Comparison of ENCODE assay signal across 22 cellular contexts in the genomic region with DNA sequence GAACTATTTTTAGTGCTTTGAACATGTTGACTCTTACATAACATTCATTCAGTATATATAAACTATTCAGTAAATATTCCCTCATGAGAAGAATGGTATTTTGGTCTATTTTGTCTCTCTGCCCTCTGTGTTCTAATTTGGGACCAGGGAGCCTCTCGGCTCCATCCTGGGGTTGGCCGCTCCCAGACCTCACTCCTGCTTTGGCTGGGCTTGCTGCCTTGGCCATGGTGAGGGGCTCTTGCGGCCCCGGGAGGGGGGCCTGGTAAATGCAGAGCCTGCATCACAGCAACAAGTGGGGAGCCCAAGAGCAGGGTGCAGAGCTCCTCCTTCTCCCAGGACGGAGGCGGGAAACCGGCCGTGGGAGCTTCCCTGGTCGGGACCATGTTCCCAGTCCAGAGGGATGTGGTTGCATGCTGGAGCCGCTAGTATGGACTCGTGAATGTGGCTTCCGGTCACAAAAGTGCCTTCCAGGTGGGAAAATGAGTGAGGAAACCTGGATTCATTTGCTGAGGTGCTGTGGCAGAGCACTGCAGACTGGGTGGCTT.
DNase-seq lines count a peak whose midpoint lies in the region; ATAC-seq, FAIRE-seq and TF ChIP-seq lines count a peak whose summit lies in the region.
"Had no signal": no experiment of that assay in that cellular context is flagged by ENCODE, and none has a peak within 500 bp of the region (broad histone marks: within the 10 kb centered on the region; RNA-seq: fewer than 3 reads in every experiment).

No MANE protein-coding gene starts in this region.

- no peaks in the 10 kb centered on the region for H3K9me3 Mint-ChIP-seq in dendritic cell treated with granulocyte-macrophage colony-stimulating factor and Interleukin-4, amounts not matched to agents 40 ng/mL and 50 ng/mL, for 4 days
- H3K9me3 Mint-ChIP-seq in neural progenitor cell: no peaks in the 10 kb centered on the region
- H3K9me3 Mint-ChIP-seq: activated naive CD4-positive, alpha-beta T cell treated with anti-CD3 and anti-CD28 coated beads for 36 hours; memory B cell; naive thymus-derived CD8-positive, alpha-beta T cell; stimulated activated naive B cell treated with anti-CD40 and anti-IgM and Interleukin-4, amounts not matched to agents 10 μg/mL and 1 μg/mL and 100 μg/mL, for 72 hours had no signal

- no peak for ATAC-seq in HG03039 (IDR thresholded peaks at IDR 0.05; ENCODE audit: unreplicated experiment)
- ATAC-seq: A549; activated CD4-positive, alpha-beta T cell treated with anti-CD3 and anti-CD28 coated beads for 36 hours; naive thymus-derived CD8-positive, alpha-beta T cell; stimulated activated naive B cell treated with anti-CD40 and anti-IgM and Interleukin-4, amounts not matched to agents 10 μg/mL and 1 μg/mL and 100 μg/mL, for 72 hours; T-helper 17 cell had no signal

- TF ChIP-seq CTCF in kidney (IDR thresholded peaks at IDR 0.05; ENCODE audit: borderline replicate concordance, extremely low read depth, insufficient read depth) (no peak), stomach (IDR thresholded peaks at IDR 0.05) (no peak), neural progenitor cell (IDR thresholded peaks at IDR 0.05) (no peak)

- 49 to 89% (median 81%) methylated on average over 4 to 12 of the region's 12 CpGs for WGBS in stomach, 5 donors

- H4K20me1 ChIP-seq in BLaER1 treated with 17β-estradiol and CSF1 and Interleukin-3, amounts not matched to agents 10 nM and 100 nM: no peaks in the 10 kb centered on the region
- no peaks in the 10 kb centered on the region for H4K20me1 ChIP-seq in neural progenitor cell (ENCODE audit: low read depth)

- H3K4me1 Mint-ChIP-seq in dendritic cell treated with granulocyte-macrophage colony-stimulating factor and Interleukin-4, amounts not matched to agents 40 ng/mL and 50 ng/mL, for 4 days (ENCODE audit: low read depth): peaks cover 32% of the 10 kb centered on the region
- H3K4me1 Mint-ChIP-seq in neural progenitor cell: peaks cover 36% of the 10 kb centered on the region
- H3K4me1 Mint-ChIP-seq: T-helper 17 cell had no signal

- H2AFZ ChIP-seq in neural progenitor cell (replicated peaks): no peak overlapping the region

- no peak overlapping the region for H3K9ac ChIP-seq in BLaER1 treated with 17β-estradiol and CSF1 and Interleukin-3, amounts not matched to agents 10 nM and 100 nM
- no peak overlapping the region for H3K9ac ChIP-seq in kidney (ENCODE audit: low read length in 2 of 2)
- H3K9ac ChIP-seq in neural progenitor cell: no peak overlapping the region

- peak overlapping the region; percentile 12 for H3K27ac Mint-ChIP-seq in dendritic cell treated with granulocyte-macrophage colony-stimulating factor and Interleukin-4, amounts not matched to agents 40 ng/mL and 50 ng/mL, for 4 days
- no peak overlapping the region for H3K27ac Mint-ChIP-seq in neural progenitor cell
- H3K27ac Mint-ChIP-seq: activated CD4-positive, alpha-beta T cell treated with anti-CD3 and anti-CD28 coated beads for 36 hours; activated naive CD4-positive, alpha-beta T cell treated with anti-CD3 and anti-CD28 coated beads for 36 hours; memory B cell; stimulated activated naive B cell treated with anti-CD40 and anti-IgM and Interleukin-4, amounts not matched to agents 10 μg/mL and 1 μg/mL and 100 μg/mL, for 72 hours; T-helper 17 cell had no signal

- H3K4me1 ChIP-seq in BLaER1 treated with 17β-estradiol and CSF1 and Interleukin-3, amounts not matched to agents 10 nM and 100 nM: peaks cover 59 to 100% (median 97%) of the 10 kb centered on the region in 10 experiments
- H3K4me1 ChIP-seq in kidney (ENCODE audit: control insufficient read depth in 1 of 2, insufficient read depth in 1 of 2, low read depth in 1 of 2, low read length in 2 of 2) (peaks cover 13 to 19% of the 10 kb centered on the region in 2 donors), stomach (peaks cover 0 to 37% (median 23%) of the 10 kb centered on the region in 4 donors), neural progenitor cell (peaks cover 14% of the 10 kb centered on the region)
- H3K4me1 ChIP-seq: A549 had no signal

- no peak for TF ChIP-seq POLR2A in stomach (IDR thresholded peaks at IDR 0.05)

- H3K27me3 Mint-ChIP-seq in dendritic cell treated with granulocyte-macrophage colony-stimulating factor and Interleukin-4, amounts not matched to agents 40 ng/mL and 50 ng/mL, for 4 days: peaks cover 4% of the 10 kb centered on the region
- peaks cover 6% of the 10 kb centered on the region for H3K27me3 Mint-ChIP-seq in neural progenitor cell (ENCODE audit: insufficient read depth, low read depth)
- H3K27me3 Mint-ChIP-seq: activated CD4-positive, alpha-beta T cell treated with anti-CD3 and anti-CD28 coated beads for 36 hours had no signal

- H3K4me3 ChIP-seq in BLaER1 treated with 17β-estradiol and CSF1 and Interleukin-3, amounts not matched to agents 10 nM and 100 nM: no peak overlapping the region
- no peak overlapping the region for H3K4me3 ChIP-seq in kidney (ENCODE audit: low read length in 2 of 2)
- no peak overlapping the region for H3K4me3 ChIP-seq in stomach
- no peak overlapping the region for H3K4me3 ChIP-seq in MG63
- H3K4me3 ChIP-seq in neural progenitor cell: no peak overlapping the region
- H3K4me3 ChIP-seq: A549, skin epidermis, thyroid gland had no signal

- H3F3A ChIP-seq in neural progenitor cell (ENCODE audit: low read depth): peaks cover 20% of the 10 kb centered on the region

- no peak overlapping the region for H3K27ac ChIP-seq in BLaER1 treated with 17β-estradiol and CSF1 and Interleukin-3, amounts not matched to agents 10 nM and 100 nM
- peak overlapping the region; percentile 14 to 65 for H3K27ac ChIP-seq in kidney (ENCODE audit: low read depth in 2 of 2, low read length in 2 of 2)
- H3K27ac ChIP-seq in stomach: peak overlapping the region in 4 of 5 donors; percentile 55 to 78 (median 67)
- no peak overlapping the region for H3K27ac ChIP-seq in neural progenitor cell
- H3K27ac ChIP-seq: A549, thyroid gland had no signal

- no peak for FAIRE-seq in kidney (lab: Jason Lieb, UNC)
- FAIRE-seq: A549, D721Med had no signal

- 0 out of 22 replicates have a peak, but pooled peaks cover 0 to 4% (median 0%) of the 10 kb centered on the region in 11 experiments for H3K27me3 ChIP-seq in BLaER1 treated with 17β-estradiol and CSF1 and Interleukin-3, amounts not matched to agents 10 nM and 100 nM
- H3K27me3 ChIP-seq in stomach: no peaks in the 10 kb centered on the region
- H3K27me3 ChIP-seq in MG63: no peaks in the 10 kb centered on the region
- H3K27me3 ChIP-seq in neural progenitor cell: no peaks in the 10 kb centered on the region
- H3K27me3 ChIP-seq: thyroid gland had no signal

- DNase-seq in kidney: no peak
- no peak for DNase-seq in stomach
- DNase-seq in MG63: no peak
- no peak for DNase-seq in neural progenitor cell (ENCODE audit: low spot score)
- no peak for DNase-seq in activated CD8-positive, alpha-beta memory T cell treated with anti-CD3 and anti-CD28 coated beads for 24 hours
- DNase-seq: activated CD4-positive, alpha-beta T cell treated with anti-CD3 and anti-CD28 coated beads for 36 hours; activated naive CD4-positive, alpha-beta T cell treated with anti-CD3 and anti-CD28 coated beads for 36 hours; activated T-cell treated with anti-CD3 and anti-CD28 coated beads, Interleukin-2, amount 50 U/mL, for 48 hours; central memory CD4-positive, alpha-beta T cell; naive thymus-derived CD8-positive, alpha-beta T cell; NCI-H1417; stimulated activated CD4-positive, alpha-beta T cell treated with anti-CD3 and anti-CD28 coated beads, Interleukin-2, amount 100 ng/mL, for 24 hours; stimulated activated naive B cell treated with anti-CD40 and anti-IgM and Interleukin-4, amounts not matched to agents 10 μg/mL and 1 μg/mL and 100 μg/mL, for 72 hours; T-helper 17 cell; thyroid gland had no signal

- H3K4me2 ChIP-seq in BLaER1 treated with 17β-estradiol and CSF1 and Interleukin-3, amounts not matched to agents 10 nM and 100 nM: peak overlapping the region; percentile 31 to 89 (median 83); a peak in 21 of 22 replicates
- no peak overlapping the region for H3K4me2 ChIP-seq in neural progenitor cell
- H3K4me2 ChIP-seq: A549 had no signal

- H3K79me2 ChIP-seq in neural progenitor cell (ENCODE audit: low read depth): no peaks in the 10 kb centered on the region

- H3K36me3 ChIP-seq in BLaER1 treated with 17β-estradiol and CSF1 and Interleukin-3, amounts not matched to agents 10 nM and 100 nM: no peaks in the 10 kb centered on the region
- H3K36me3 ChIP-seq in kidney (ENCODE audit: control insufficient read depth in 1 of 2, insufficient read depth in 2 of 2, low read length in 2 of 2): no peaks in the 10 kb centered on the region
- H3K36me3 ChIP-seq in stomach: no peaks in the 10 kb centered on the region
- H3K36me3 ChIP-seq in MG63: no peaks in the 10 kb centered on the region
- H3K36me3 ChIP-seq in neural progenitor cell: no peaks in the 10 kb centered on the region
- H3K36me3 ChIP-seq: thyroid gland had no signal

- no peaks in the 10 kb centered on the region for H3K36me3 Mint-ChIP-seq in dendritic cell treated with granulocyte-macrophage colony-stimulating factor and Interleukin-4, amounts not matched to agents 40 ng/mL and 50 ng/mL, for 4 days (ENCODE audit: low read depth)
- H3K36me3 Mint-ChIP-seq in neural progenitor cell: no peaks in the 10 kb centered on the region
- H3K36me3 Mint-ChIP-seq: memory B cell; naive thymus-derived CD8-positive, alpha-beta T cell; stimulated activated naive B cell treated with anti-CD40 and anti-IgM and Interleukin-4, amounts not matched to agents 10 μg/mL and 1 μg/mL and 100 μg/mL, for 72 hours had no signal

- no peaks in the 10 kb centered on the region for H3K9me3 ChIP-seq in BLaER1 treated with 17β-estradiol and CSF1 and Interleukin-3, amounts not matched to agents 10 nM and 100 nM (replicated peaks in 1 of 11)
- H3K9me3 ChIP-seq in kidney (ENCODE audit: control insufficient read depth in 1 of 2, low read length in 2 of 2) (no peaks in the 10 kb centered on the region), stomach (no peaks in the 10 kb centered on the region), MG63 (no peaks in the 10 kb centered on the region), neural progenitor cell (ENCODE audit: low read depth) (no peaks in the 10 kb centered on the region)
- H3K9me3 ChIP-seq: thyroid gland had no signal

- intact Hi-C loops in dendritic cell treated with granulocyte-macrophage colony-stimulating factor and Interleukin-4, amounts not matched to agents 40 ng/mL and 50 ng/mL, for 4 days (cut with micrococcal nuclease): no loop called here
- intact Hi-C loops in kidney (cut with DNase I): no loop called here
- intact Hi-C loops in stomach (cut with DNase I; ENCODE audit: low total_unique reads): no loop called here

- TF ChIP-seq EP300 in stomach (IDR thresholded peaks at IDR 0.05): no peak

- H3K4me3 Mint-ChIP-seq in dendritic cell treated with granulocyte-macrophage colony-stimulating factor and Interleukin-4, amounts not matched to agents 40 ng/mL and 50 ng/mL, for 4 days: no peak overlapping the region
- H3K4me3 Mint-ChIP-seq in neural progenitor cell: no peak overlapping the region
- H3K4me3 Mint-ChIP-seq: activated CD4-positive, alpha-beta T cell treated with anti-CD3 and anti-CD28 coated beads for 36 hours; activated naive CD4-positive, alpha-beta T cell treated with anti-CD3 and anti-CD28 coated beads for 36 hours; memory B cell; naive thymus-derived CD8-positive, alpha-beta T cell; stimulated activated naive B cell treated with anti-CD40 and anti-IgM and Interleukin-4, amounts not matched to agents 10 μg/mL and 1 μg/mL and 100 μg/mL, for 72 hours; T-helper 17 cell had no signal

Comparison
In these comparisons a context has a peak if more than half of its experiments do, and no peak if none do; other contexts are left out.
1. H3K27ac ChIP-seq: peak in kidney (2 of 2) and stomach (4 of 5); none in BLaER1 treated with 17β-estradiol and CSF1 and Interleukin-3, amounts not matched to agents 10 nM and 100 nM (0 of 11) and neural progenitor cell (single experiment).